In the genomic region with DNA sequence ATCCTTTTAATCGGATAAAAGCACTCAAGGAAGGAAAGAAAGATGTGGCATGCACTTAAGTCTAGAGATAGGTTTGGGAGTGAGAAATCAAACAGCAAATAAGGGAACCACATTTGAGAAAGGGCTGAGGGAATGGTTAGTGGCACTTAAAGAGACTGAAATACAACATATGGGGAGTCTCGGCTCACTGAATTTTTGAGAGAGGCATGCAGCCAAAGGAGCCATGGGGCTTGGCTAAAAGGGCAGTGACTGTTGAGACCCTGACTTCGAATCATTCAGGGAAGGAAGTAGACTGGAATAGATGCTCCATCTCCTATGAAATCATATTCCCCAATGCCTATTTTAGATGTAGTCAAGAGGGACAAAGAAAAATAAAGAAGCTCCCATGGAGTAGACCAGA, we compare ENCODE assay signal across 36 cellular contexts. TPM values are rescaled to one million over a fixed set of nuclear protein-coding genes. Genes with fewer than 3 reads are reported as not detected.
"Had no signal": no experiment of that assay in that cellular context is flagged by ENCODE, and none has a peak within 500 bp of the region (broad histone marks: within the 10 kb centered on the region; RNA-seq: fewer than 3 reads in every experiment).

No MANE protein-coding gene starts in this region.

- H3K36me3 ChIP-seq: brain microvascular endothelial cell, Peyer's patch had no signal

- H3K36me3 Mint-ChIP-seq: activated CD4-positive, alpha-beta memory T cell treated with anti-CD3 and anti-CD28 coated beads for 36 hours; activated naive CD8-positive, alpha-beta T cell treated with anti-CD3 and anti-CD28 coated beads for 36 hours had no signal

- H3K4me1 Mint-ChIP-seq: activated B cell treated with CpG ODN at 0.5 μM for 24 hours; activated naive CD8-positive, alpha-beta T cell treated with anti-CD3 and anti-CD28 coated beads for 36 hours had no signal

- DNase-seq: activated B cell treated with CpG ODN at 0.5 μM for 24 hours; activated CD4-positive, alpha-beta memory T cell treated with anti-CD3 and anti-CD28 coated beads for 36 hours; activated CD4-positive, alpha-beta T cell treated with anti-CD3 and anti-CD28 coated beads for 4 hours; activated CD4-positive, alpha-beta T cell treated with anti-CD3 and anti-CD28 coated beads, Interleukin-2, amount 50 U/mL, for 1 hour; activated CD4-positive, CD25-positive, alpha-beta regulatory T cell treated with anti-CD3 and anti-CD28 coated beads, Interleukin-2, amount 50 U/mL, for 72 hours; activated CD8-positive, alpha-beta memory T cell treated with anti-CD3 and anti-CD28 coated beads, Interleukin-2, amount 50 U/mL, for 4 hours; activated effector memory CD4-positive, alpha-beta T cell treated with Interleukin-2 at 50 U/mL for 16 hours; activated naive CD4-positive, alpha-beta T cell treated with anti-CD3 and anti-CD28 coated beads, Interleukin-2, amount 50 U/mL, for 16 hours; activated naive CD8-positive, alpha-beta T cell treated with anti-CD3 and anti-CD28 coated beads for 36 hours; activated T-cell treated with anti-CD3 and anti-CD28 coated beads, Interleukin-2, amount 50 U/mL, for 48 hours; amniotic stem cell; aorta; brain microvascular endothelial cell; central memory CD4-positive, alpha-beta T cell; Karpas-422; KBM-7; NCI-H1048; NCI-H1105 treated with DMSO at 0.1 percent for 48 hours; NCI-H1436; NCI-H1694; NCI-H2029 treated with DMSO at 0.1 percent for 48 hours; NCI-H345; NCI-H510A; NCI-H69; NK-92 treated with Interleukin-12 subunit alpha and Interleukin-12 subunit beta, amount 100 ng/mL, for 24 hours; PC-3; Peyer's patch; Right ventricle myocardium superior; SW 1271; T-helper 1 cell; T-helper 2 cell; T-helper 9 cell had no signal

- ATAC-seq: PC-3 had no signal

- H3K9me3 ChIP-seq: Peyer's patch had no signal

- H3K4me3 Mint-ChIP-seq: activated B cell treated with CpG ODN at 0.5 μM for 24 hours; activated CD4-positive, alpha-beta memory T cell treated with anti-CD3 and anti-CD28 coated beads for 36 hours; activated naive CD8-positive, alpha-beta T cell treated with anti-CD3 and anti-CD28 coated beads for 36 hours had no signal

- H3K27ac Mint-ChIP-seq: activated B cell treated with CpG ODN at 0.5 μM for 24 hours; activated CD4-positive, alpha-beta memory T cell treated with anti-CD3 and anti-CD28 coated beads for 36 hours; activated naive CD8-positive, alpha-beta T cell treated with anti-CD3 and anti-CD28 coated beads for 36 hours had no signal

- H3K4me3 ChIP-seq: Peyer's patch had no signal

- H3K9me3 Mint-ChIP-seq: activated B cell treated with CpG ODN at 0.5 μM for 24 hours; activated CD4-positive, alpha-beta memory T cell treated with anti-CD3 and anti-CD28 coated beads for 36 hours; activated naive CD8-positive, alpha-beta T cell treated with anti-CD3 and anti-CD28 coated beads for 36 hours had no signal

- H3K27me3 ChIP-seq: Peyer's patch had no signal

- H3K27ac ChIP-seq: brain microvascular endothelial cell, Peyer's patch, RWPE1, VCaP had no signal

- H3K4me1 ChIP-seq: Peyer's patch had no signal

RNA-seq across cellular contexts. Expression of a gene that starts 58.3 kb away (rescaled TPM):
- total RNA-seq: activated B cell treated with CpG ODN at 0.5 μM for 24 hours; activated CD4-positive, alpha-beta memory T cell treated with anti-CD3 and anti-CD28 coated beads for 36 hours; activated naive CD8-positive, alpha-beta T cell treated with anti-CD3 and anti-CD28 coated beads for 36 hours; aorta; cerebellum; MCF 10A; PC-3; Right ventricle myocardium superior had no signal
- polyA plus RNA-seq: aorta had no signal
